In the genomic region with DNA sequence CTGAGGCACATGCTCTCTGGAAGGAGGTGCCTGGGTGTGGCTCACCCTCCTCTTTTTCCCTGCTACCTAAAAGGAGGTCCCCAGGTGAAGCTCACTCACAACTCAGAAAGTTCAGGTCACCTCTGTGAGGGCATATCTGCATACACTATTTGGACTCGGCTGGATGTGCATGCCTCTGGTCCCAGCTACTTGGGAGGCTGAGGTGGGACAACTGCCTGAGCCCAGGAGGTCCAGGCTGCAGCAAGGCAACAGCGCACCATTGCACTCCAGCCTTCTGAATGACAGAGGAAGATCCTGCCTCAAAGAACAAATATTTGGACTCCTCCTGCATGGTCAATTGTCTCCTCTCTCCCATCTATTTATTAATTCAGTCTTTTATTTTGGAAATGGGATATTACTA, we compare ENCODE assay signal across 13 cellular contexts. TPM values are rescaled to one million over a fixed set of nuclear protein-coding genes. Genes with fewer than 3 reads are reported as not detected.
DNase-seq lines count a peak whose midpoint lies in the region; ATAC-seq and TF ChIP-seq lines count a peak whose summit lies in the region.
"Had no signal": no experiment of that assay in that cellular context is flagged by ENCODE, and none has a peak within 500 bp of the region (broad histone marks: within the 10 kb centered on the region; RNA-seq: fewer than 3 reads in every experiment).

No MANE protein-coding gene starts in this region.

- peaks cover 25% of the 10 kb centered on the region for H3F3A ChIP-seq in neural progenitor cell (ENCODE audit: low read depth)

- peak overlapping the region; percentile 92 for H3K4me3 ChIP-seq in NB4 (ENCODE audit: low read depth, low read length)
- peak overlapping the region; percentile 86 for H3K4me3 ChIP-seq in neural progenitor cell

- H4K20me1 ChIP-seq in neural progenitor cell (ENCODE audit: low read depth) = peaks cover 50% of the 10 kb centered on the region

- H3K27me3 ChIP-seq in neural progenitor cell = peaks cover 25% of the 10 kb centered on the region

- H3K36me3 ChIP-seq in neural progenitor cell = peaks cover 17% of the 10 kb centered on the region

- peak overlapping the region; percentile 74 for H3K27ac Mint-ChIP-seq in T-helper 2 cell treated with Interferon-gamma antibody and Interleukin-4, amounts not matched to agents 5 μg/mL and 100 μg/mL, for 36 hours
- H3K27ac Mint-ChIP-seq in chondrocyte (ENCODE audit: unreplicated experiment) (peak overlapping the region; percentile 97), neural progenitor cell (no peak overlapping the region)

- no peak for ATAC-seq in GM18502 (IDR thresholded peaks at IDR 0.05; ENCODE audit: poor library complexity, unreplicated experiment)
- ATAC-seq: Panc1 had no signal

- peak overlapping the region; percentile 88 for H3K4me3 Mint-ChIP-seq in T-helper 2 cell treated with Interferon-gamma antibody and Interleukin-4, amounts not matched to agents 5 μg/mL and 100 μg/mL, for 36 hours
- H3K4me3 Mint-ChIP-seq in chondrocyte (ENCODE audit: unreplicated experiment) = peak overlapping the region; percentile 84
- H3K4me3 Mint-ChIP-seq in neural progenitor cell = peak overlapping the region; percentile 92

- H3K36me3 Mint-ChIP-seq in T-helper 2 cell treated with Interferon-gamma antibody and Interleukin-4, amounts not matched to agents 5 μg/mL and 100 μg/mL, for 36 hours (ENCODE audit: low read depth) = peaks cover 50% of the 10 kb centered on the region
- H3K36me3 Mint-ChIP-seq in chondrocyte (ENCODE audit: low read depth) (peaks cover 23% of the 10 kb centered on the region), neural progenitor cell (peaks cover 41% of the 10 kb centered on the region)

- no peak overlapping the region for H3K9ac ChIP-seq in neural progenitor cell

- no peak for TF ChIP-seq CTCF in NB4 (IDR thresholded peaks at IDR 0.05; ENCODE audit: low read depth, low read length)
- TF ChIP-seq CTCF in chondrocyte (IDR thresholded peaks at IDR 0.05) = no peak
- TF ChIP-seq CTCF in neural progenitor cell (IDR thresholded peaks at IDR 0.05) = no peak

- H3K4me2 ChIP-seq in neural progenitor cell = peak overlapping the region; percentile 97

- H3K9me3 ChIP-seq in neural progenitor cell (ENCODE audit: low read depth) = no peaks in the 10 kb centered on the region
- H3K9me3 ChIP-seq: spleen had no signal

- H3K79me2 ChIP-seq in neural progenitor cell (ENCODE audit: low read depth) = peaks cover 70% of the 10 kb centered on the region

- peaks cover 5% of the 10 kb centered on the region for H3K27me3 Mint-ChIP-seq in T-helper 2 cell treated with Interferon-gamma antibody and Interleukin-4, amounts not matched to agents 5 μg/mL and 100 μg/mL, for 36 hours (ENCODE audit: low read depth)
- H3K27me3 Mint-ChIP-seq in chondrocyte (ENCODE audit: low read depth) (no peaks in the 10 kb centered on the region), neural progenitor cell (ENCODE audit: insufficient read depth, low read depth) (peaks cover 22% of the 10 kb centered on the region)

- no peak overlapping the region for H3K27ac ChIP-seq in neural progenitor cell

- peaks cover 11% of the 10 kb centered on the region for H3K4me1 ChIP-seq in neural progenitor cell

- no peak for TF ChIP-seq POLR2A in NB4 (IDR thresholded peaks at IDR 0.05; ENCODE audit: extremely low read depth, insufficient read length)

- DNase-seq in T-helper 2 cell treated with Interferon-gamma antibody and Interleukin-4, amounts not matched to agents 5 μg/mL and 100 μg/mL, for 36 hours (ENCODE audit: low spot score) = no peak
- DNase-seq in T-helper 2 cell = no peak
- no peak for DNase-seq in NB4 (ENCODE audit: low read depth)
- peak; percentile 36 for DNase-seq in chondrocyte (ENCODE audit: low spot score)
- no peak for DNase-seq in neural progenitor cell (ENCODE audit: low spot score)
- DNase-seq in iPS-NIHi11 (ENCODE audit: low spot score) = no peak
- DNase-seq in NCI-H1694 (lab: John Stamatoyannopoulos, UW) = no peak
- DNase-seq: ACHN; activated CD4-positive, CD25-positive, alpha-beta regulatory T cell; NCI-H2107; spleen had no signal

- H2AFZ ChIP-seq in neural progenitor cell (replicated peaks) = no peak overlapping the region

- H3K4me1 Mint-ChIP-seq in T-helper 2 cell treated with Interferon-gamma antibody and Interleukin-4, amounts not matched to agents 5 μg/mL and 100 μg/mL, for 36 hours (ENCODE audit: low read depth) = peaks cover 35% of the 10 kb centered on the region
- H3K4me1 Mint-ChIP-seq in chondrocyte (ENCODE audit: low read depth) = peaks cover 48% of the 10 kb centered on the region
- peaks cover 40% of the 10 kb centered on the region for H3K4me1 Mint-ChIP-seq in neural progenitor cell

- no peaks in the 10 kb centered on the region for H3K9me3 Mint-ChIP-seq in T-helper 2 cell treated with Interferon-gamma antibody and Interleukin-4, amounts not matched to agents 5 μg/mL and 100 μg/mL, for 36 hours
- H3K9me3 Mint-ChIP-seq in chondrocyte (ENCODE audit: low read depth) (no peaks in the 10 kb centered on the region), neural progenitor cell (no peaks in the 10 kb centered on the region)

RNA-seq across cellular contexts. Expression of a gene that starts 46.4 kb away (rescaled TPM):
- not detected in 3 replicates for total RNA-seq in chondrocyte
- not detected in 2 replicates for total RNA-seq in neural progenitor cell (ENCODE audit: low replicate concordance)
